In the genomic region with DNA sequence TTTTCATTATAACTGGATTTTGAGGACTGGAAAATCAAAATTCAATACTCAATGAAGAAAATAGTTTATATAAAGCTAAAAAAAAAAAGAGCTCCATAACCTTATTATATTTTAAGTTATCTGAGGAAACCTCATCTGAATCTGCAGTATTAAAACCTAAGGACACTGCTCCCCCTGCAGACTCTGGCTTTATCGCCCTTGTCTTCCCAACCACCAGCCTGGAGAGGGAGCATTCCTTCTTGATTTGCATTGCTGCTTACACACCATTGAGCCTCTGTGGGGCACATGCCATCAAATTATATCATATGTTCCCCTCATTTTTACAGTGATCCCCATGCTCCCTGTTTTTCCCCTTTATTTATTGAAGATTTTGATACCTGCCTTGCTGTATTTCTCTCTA, we compare ENCODE assay signal across 10 cellular contexts.
DNase-seq lines count a peak whose midpoint lies in the region; ATAC-seq and TF ChIP-seq lines count a peak whose summit lies in the region.
"Had no signal": no experiment of that assay in that cellular context is flagged by ENCODE, and none has a peak within 500 bp of the region (broad histone marks: within the 10 kb centered on the region; RNA-seq: fewer than 3 reads in every experiment).

No MANE protein-coding gene starts in this region.

- intact Hi-C loops in body of pancreas (cut with DNase I): no loop called here

- H3K9me3 ChIP-seq in body of pancreas: no peaks in the 10 kb centered on the region

- no peaks in the 10 kb centered on the region for H3K79me2 ChIP-seq in mesendoderm (ENCODE audit: control insufficient read depth, insufficient read depth, low read length)

- no peak overlapping the region for H3K27ac ChIP-seq in body of pancreas
- H3K27ac ChIP-seq in mesendoderm (ENCODE audit: low read depth, low read length): no peak overlapping the region

- CTCF ChIA-PET in GM10248 (lab: Yijun Ruan, JAX): interaction anchor here (1.3 kb wide), 1 partner anchor 9 kb away, joined by 4 read pairs; no protein-coding TSS in a partner anchor

- no peak overlapping the region for H4K8ac ChIP-seq in mesendoderm (ENCODE audit: low read depth, low read length)

- WGBS in body of pancreas, 2 donors: 54 to 60% methylated on average over 1 of the region's 1 CpG
- WGBS in mesendoderm (ENCODE audit: extremely low coverage, insufficient coverage, low lambda C conversion rate): no CpG with 5 or more reads among the region's 1 CpG

- H3K9ac ChIP-seq in mesendoderm (ENCODE audit: low read length): no peak overlapping the region

- H3K4ac ChIP-seq in mesendoderm (ENCODE audit: low read depth, low read length): no peak overlapping the region

- DNase-seq in DMS 273 (lab: John Stamatoyannopoulos, UW; ENCODE audit: unreplicated experiment) (peak; percentile 40), DMS 273 treated with DMSO at 0.1 percent for 48 hours (lab: John Stamatoyannopoulos, UW) (no peak), NB4 (ENCODE audit: low read depth) (peak; percentile 31), body of pancreas (peak in 3 of 4 donors; percentile 10 to 24 (median 11)), mesendoderm (peak; percentile 74), GM10248 (ENCODE audit: extremely low spot score) (no peak), GM13977 (ENCODE audit: low spot score) (no peak)
- DNase-seq: 8988T; effector memory CD4-positive, alpha-beta T cell had no signal

- H3K56ac ChIP-seq in mesendoderm (ENCODE audit: low read length): no peak overlapping the region

- no peak overlapping the region for H3K4me2 ChIP-seq in mesendoderm (ENCODE audit: low read length)

- ATAC-seq in body of pancreas (no peak), GM21381 (IDR thresholded peaks at IDR 0.05; ENCODE audit: unreplicated experiment) (no peak)

- H2BK15ac ChIP-seq in mesendoderm (replicated peaks; ENCODE audit: low read depth): no peak overlapping the region

- in situ Hi-C loops in GM13977 (cut with MboI; ENCODE audit: low pct_unique_long_range_greater_than_20kb, low sequenced_read_pairs, unreplicated experiment): no loop called here

- H2BK120ac ChIP-seq in mesendoderm (ENCODE audit: low read depth, low read length): no peak overlapping the region

- TF ChIP-seq CTCF in NB4 (IDR thresholded peaks at IDR 0.05; ENCODE audit: low read depth, low read length) (peak; percentile 17), body of pancreas (IDR thresholded peaks at IDR 0.05) (peak in 3 of 7 experiments; percentile 25 to 42 (median 41)), GM10248 (IDR thresholded peaks at IDR 0.05; ENCODE audit: control extremely low read depth, extremely low read depth, low read depth, missing control alignments) (no peak), GM13977 (IDR thresholded peaks at IDR 0.05; ENCODE audit: extremely low read depth, insufficient read depth, missing control alignments) (no peak)

- POLR2A ChIA-PET in GM10248 (lab: Yijun Ruan, JAX): no interaction called here

- no peak overlapping the region for H3K4me3 ChIP-seq in NB4 (ENCODE audit: low read depth, low read length)
- H3K4me3 ChIP-seq in body of pancreas: no peak overlapping the region
- no peak overlapping the region for H3K4me3 ChIP-seq in mesendoderm (ENCODE audit: low read length)

- H2AK5ac ChIP-seq in mesendoderm (ENCODE audit: low read length): no peak overlapping the region

- H3K4me1 ChIP-seq in body of pancreas: no peaks in the 10 kb centered on the region
- no peaks in the 10 kb centered on the region for H3K4me1 ChIP-seq in mesendoderm (ENCODE audit: control insufficient read depth, low read depth, low read length)

- no peak overlapping the region for H3K18ac ChIP-seq in mesendoderm (ENCODE audit: low read length)

- TF ChIP-seq POLR2A in NB4 (IDR thresholded peaks at IDR 0.05; ENCODE audit: extremely low read depth, insufficient read length) (no peak), body of pancreas (IDR thresholded peaks at IDR 0.05) (no peak)

- H3K79me1 ChIP-seq in mesendoderm (ENCODE audit: low read length): no peaks in the 10 kb centered on the region

- H3K27me3 ChIP-seq in body of pancreas (no peaks in the 10 kb centered on the region), mesendoderm (ENCODE audit: insufficient read depth, low read length, poor library complexity) (no peaks in the 10 kb centered on the region)

- H4K5ac ChIP-seq in mesendoderm (ENCODE audit: low read length): no peak overlapping the region

- H3K36me3 ChIP-seq in body of pancreas (replicated peaks in 1 of 2; ENCODE audit: insufficient read depth in 1 of 2, low read depth in 2 of 2): no peaks in the 10 kb centered on the region
- no peaks in the 10 kb centered on the region for H3K36me3 ChIP-seq in mesendoderm (ENCODE audit: control insufficient read depth, insufficient read depth, low read length)

- H2BK5ac ChIP-seq in mesendoderm (ENCODE audit: low read length): no peak overlapping the region

- H3K23ac ChIP-seq in mesendoderm (ENCODE audit: low read length): no peak overlapping the region

Comparison
In these comparisons a context has a peak if more than half of its experiments do, and no peak if none do; other contexts are left out.
1. DNase-seq: peak in DMS 273 (single experiment), NB4 (single experiment), body of pancreas (3 of 4) and mesendoderm (single experiment); none in DMS 273 treated with DMSO at 0.1 percent for 48 hours (single experiment), GM10248 (single experiment) and GM13977 (single experiment).